In the genomic region with DNA sequence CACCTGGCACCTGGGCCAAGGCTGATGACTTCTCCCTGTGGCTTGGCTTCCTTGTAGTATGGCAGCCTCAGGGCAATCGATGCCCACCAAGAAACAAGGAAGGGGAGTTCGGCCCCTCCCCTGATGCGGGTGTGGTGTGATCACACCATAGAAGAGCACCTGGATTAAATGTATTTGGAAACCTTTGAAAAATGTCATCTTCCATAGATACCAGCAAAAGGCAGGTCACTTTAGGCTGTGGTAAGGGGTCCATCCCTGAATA, we compare ENCODE assay signal across 20 cellular contexts.
"Had no signal": no experiment of that assay in that cellular context is flagged by ENCODE, and none has a peak within 500 bp of the region (broad histone marks: within the 10 kb centered on the region; RNA-seq: fewer than 3 reads in every experiment).

No MANE protein-coding gene starts in this region.

- DNase-seq: colonic mucosa; effector memory CD4-positive, alpha-beta T cell; erythroblast; gastrocnemius medialis; mucosa of descending colon; naive thymus-derived CD8-positive, alpha-beta T cell; nephron progenitor cell; nucleus accumbens; ovary; stimulated activated CD4-positive, alpha-beta T cell treated with anti-CD3 and anti-CD28 coated beads, Interleukin-12 subunit alpha, Interleukin-12 subunit beta, amount 100 ng/mL, for 4 hours; stimulated activated CD4-positive, alpha-beta T cell treated with anti-CD3 and anti-CD28 coated beads, Interleukin-1b, Interleukin-23, amount 100 ng/mL, for 48 hours; stimulated activated CD4-positive, alpha-beta T cell treated with anti-CD3 and anti-CD28 coated beads, Interleukin-4, amount 100 ng/mL, for 1 hour; stimulated activated naive CD4-positive, alpha-beta T cell treated with Interleukin-2 at 50 U/mL for 16 hours; stomach; substantia nigra; testis; tibial artery had no signal

- H3K4me3 ChIP-seq: colonic mucosa, gastrocnemius medialis, lung, mucosa of descending colon, ovary, smooth muscle cell, stomach, testis, tibial artery had no signal

- H3K27me3 ChIP-seq: colonic mucosa, gastrocnemius medialis, ovary, testis, tibial artery had no signal

- H3K4me1 ChIP-seq: colonic mucosa, stomach, tibial artery had no signal

- ATAC-seq: gastrocnemius medialis; naive thymus-derived CD8-positive, alpha-beta T cell; stimulated activated effector memory CD8-positive, alpha-beta T cell treated with anti-CD3 and anti-CD28 coated beads, Interleukin-12 subunit alpha, Interleukin-12 subunit beta, amount 100 ng/mL, for 72 hours had no signal

- H3K36me3 ChIP-seq: colonic mucosa, gastrocnemius medialis, ovary, stomach, tibial artery had no signal

- H3K9me3 ChIP-seq: colonic mucosa, gastrocnemius medialis, mucosa of descending colon, ovary, stomach, testis, tibial artery had no signal

- H3K27ac ChIP-seq: colonic mucosa, gastrocnemius medialis, ovary, stomach, testis, tibial artery had no signal

- H3K4me2 ChIP-seq: smooth muscle cell had no signal
